Comparison of ENCODE assay signal across 25 cellular contexts in the genomic region with DNA sequence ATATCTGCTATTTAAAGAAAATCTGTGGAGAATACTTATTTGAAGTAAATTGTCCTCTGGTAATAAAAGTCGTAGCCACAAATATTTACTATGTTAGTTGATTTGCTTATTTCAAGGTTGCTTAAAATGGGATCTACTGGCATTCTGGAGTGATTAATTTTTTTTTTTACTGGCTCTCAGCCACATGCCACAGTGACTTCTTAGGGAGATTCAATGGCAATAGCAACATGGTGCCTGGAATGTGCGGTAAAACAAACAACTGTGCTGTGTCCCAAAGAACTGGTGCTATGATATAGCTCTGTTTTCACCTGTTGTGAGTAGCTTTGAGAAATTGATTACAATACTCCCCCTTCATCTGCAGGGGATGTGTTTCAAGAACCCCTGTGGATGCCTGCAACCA.
DNase-seq lines count a peak whose midpoint lies in the region; ATAC-seq and TF ChIP-seq lines count a peak whose summit lies in the region.
"Had no signal": no experiment of that assay in that cellular context is flagged by ENCODE, and none has a peak within 500 bp of the region (broad histone marks: within the 10 kb centered on the region; RNA-seq: fewer than 3 reads in every experiment).

No MANE protein-coding gene starts in this region.

- no peak for TF ChIP-seq RAD21 in SK-N-SH (IDR thresholded peaks at IDR 0.05; ENCODE audit: low read length)

- no peaks in the 10 kb centered on the region for H3K27me3 ChIP-seq in SK-N-SH (ENCODE audit: insufficient read depth)
- H3K27me3 ChIP-seq: SJSA1 had no signal

- H3K4me3 Mint-ChIP-seq in WTC11, result no peak overlapping the region
- no peak overlapping the region for H3K4me3 Mint-ChIP-seq in stimulated activated naive B cell treated with anti-CD40 and anti-IgM and Interleukin-4, amounts not matched to agents 10 μg/mL and 1 μg/mL and 100 μg/mL, for 72 hours
- H3K4me3 Mint-ChIP-seq: CD4-positive, alpha-beta memory T cell had no signal

- H3F3A ChIP-seq in SK-N-SH (replicated peaks; ENCODE audit: insufficient read depth), result peaks cover 15% of the 10 kb centered on the region

- peaks cover 46% of the 10 kb centered on the region for H3K4me1 Mint-ChIP-seq in WTC11
- H3K4me1 Mint-ChIP-seq in stimulated activated naive B cell treated with anti-CD40 and anti-IgM and Interleukin-4, amounts not matched to agents 10 μg/mL and 1 μg/mL and 100 μg/mL, for 72 hours, result no peaks in the 10 kb centered on the region
- H3K4me1 Mint-ChIP-seq: CD4-positive, alpha-beta memory T cell had no signal

- H3K79me2 ChIP-seq in SK-N-SH (ENCODE audit: insufficient read depth), result no peaks in the 10 kb centered on the region

- no peaks in the 10 kb centered on the region for H4K20me1 ChIP-seq in SK-N-SH (ENCODE audit: insufficient read depth)

- H2AFZ ChIP-seq in SK-N-SH (ENCODE audit: low read depth), result no peak overlapping the region

- POLR2A ChIA-PET in SK-N-SH (lab: Yijun Ruan, JAX), result no interaction called here
- POLR2A ChIA-PET in WTC11 (lab: Charles Lee), result no interaction called here

- no peak overlapping the region for H3K9ac ChIP-seq in SK-N-SH

- H3K27me3 Mint-ChIP-seq in WTC11 (ENCODE audit: low read depth), result no peaks in the 10 kb centered on the region
- peaks cover 0 to 5% of the 10 kb centered on the region in 2 donors for H3K27me3 Mint-ChIP-seq in stimulated activated naive B cell treated with anti-CD40 and anti-IgM and Interleukin-4, amounts not matched to agents 10 μg/mL and 1 μg/mL and 100 μg/mL, for 72 hours

- H3K9me2 ChIP-seq in SK-N-SH, result no peaks in the 10 kb centered on the region

- DNase-seq in SK-N-SH (no peak), M059J (ENCODE audit: low read depth) (peak; percentile 62), WTC11 (ENCODE audit: low spot score) (no peak), NCI-H1930 (lab: John Stamatoyannopoulos, UW) (no peak)
- DNase-seq in stimulated activated naive B cell treated with anti-CD40 and anti-IgM and Interleukin-4, amounts not matched to agents 10 μg/mL and 1 μg/mL and 100 μg/mL, for 72 hours, result no peak
- DNase-seq: C1 segment of cervical spinal cord; CD4-positive, alpha-beta memory T cell; COR-L47; DMS53; GDM1; H7; Kasumi-1; NCI-H1436 treated with DMSO at 0.1 percent for 48 hours; NCI-H187 treated with DMSO at 0.1 percent for 48 hours; NCI-H2107; NCI-H510A treated with DMSO at 0.1 percent for 48 hours; NCI-H82; NK-92 treated with Interleukin-12 subunit alpha and Interleukin-12 subunit beta, amount 100 ng/mL, for 24 hours; Right ventricle myocardium superior; RPMI8226 had no signal

- 31% methylated on average over 2 of the region's 2 CpGs for WGBS in SK-N-SH (ENCODE audit: low lambda C conversion rate)

- H3K27ac Mint-ChIP-seq in WTC11, result no peak overlapping the region; the same call in 1 of the 2 replicates
- no peak overlapping the region for H3K27ac Mint-ChIP-seq in stimulated activated naive B cell treated with anti-CD40 and anti-IgM and Interleukin-4, amounts not matched to agents 10 μg/mL and 1 μg/mL and 100 μg/mL, for 72 hours
- H3K27ac Mint-ChIP-seq: CD4-positive, alpha-beta memory T cell had no signal

- no peak for TF ChIP-seq CTCF in SK-N-SH (IDR thresholded peaks at IDR 0.05)
- no peak for TF ChIP-seq CTCF in WTC11 (IDR thresholded peaks at IDR 0.05)

- CTCF ChIA-PET in SK-N-SH (lab: Yijun Ruan, JAX), result no interaction called here
- CTCF ChIA-PET in WTC11 (lab: Charles Lee), result no interaction called here

- no peaks in the 10 kb centered on the region for H3K36me3 Mint-ChIP-seq in WTC11
- no peaks in the 10 kb centered on the region for H3K36me3 Mint-ChIP-seq in stimulated activated naive B cell treated with anti-CD40 and anti-IgM and Interleukin-4, amounts not matched to agents 10 μg/mL and 1 μg/mL and 100 μg/mL, for 72 hours
- H3K36me3 Mint-ChIP-seq: CD4-positive, alpha-beta memory T cell had no signal

- peaks cover 0 to 9% of the 10 kb centered on the region in 2 experiments; a peak in 1 of 4 replicates for H3K4me1 ChIP-seq in SK-N-SH (ENCODE audit: control insufficient read depth in 1 of 2, insufficient read depth in 2 of 2, low read depth in 1 of 2, low read length in 1 of 2)

- ATAC-seq in SK-N-SH treated with all-trans-retinoic acid at 6 μM for 48 hours (no peak), WTC11 (peak; percentile 57), GM21528 (IDR thresholded peaks at IDR 0.05; ENCODE audit: low FRiP score, unreplicated experiment) (no peak)
- ATAC-seq in stimulated activated naive B cell treated with anti-CD40 and anti-IgM and Interleukin-4, amounts not matched to agents 10 μg/mL and 1 μg/mL and 100 μg/mL, for 72 hours (replicated peaks), result no peak
- ATAC-seq: A549, K562 had no signal

- TF ChIP-seq EP300 in SK-N-SH (IDR thresholded peaks at IDR 0.05; ENCODE audit: borderline replicate concordance in 1 of 2, low read depth in 1 of 2, low read length in 1 of 2), result no peak

- no peak overlapping the region for H3K4me3 ChIP-seq in SK-N-SH (ENCODE audit: low read depth in 2 of 2, low read length in 1 of 2)
- H3K4me3 ChIP-seq: A549, K562, SJSA1 had no signal

- no peaks in the 10 kb centered on the region for H3K9me3 ChIP-seq in SK-N-SH
- H3K9me3 ChIP-seq: A549, SJSA1 had no signal

- no peak overlapping the region for H3K4me2 ChIP-seq in SK-N-SH
- H3K4me2 ChIP-seq: A549 had no signal

- no peaks in the 10 kb centered on the region for H3K36me3 ChIP-seq in SK-N-SH (replicated peaks in 1 of 2; ENCODE audit: control insufficient read depth in 1 of 2, insufficient read depth in 2 of 2, low read length in 1 of 2)
- H3K36me3 ChIP-seq: SJSA1 had no signal

- H3K9me3 Mint-ChIP-seq in WTC11, result peaks cover 4% of the 10 kb centered on the region; the same call in 1 of the 2 replicates
- no peaks in the 10 kb centered on the region for H3K9me3 Mint-ChIP-seq in stimulated activated naive B cell treated with anti-CD40 and anti-IgM and Interleukin-4, amounts not matched to agents 10 μg/mL and 1 μg/mL and 100 μg/mL, for 72 hours
- H3K9me3 Mint-ChIP-seq: CD4-positive, alpha-beta memory T cell had no signal

- H3K27ac ChIP-seq in SK-N-SH (ENCODE audit: low read depth in 2 of 2, low read length in 1 of 2), result no peak overlapping the region
- H3K27ac ChIP-seq: A549, SJSA1 had no signal

TF ChIP-seq in SK-N-SH, 30 proteins besides CTCF, POLR2A, EP300 and RAD21:
- no peak for TF ChIP-seq CHD2 (IDR thresholded peaks at IDR 0.05; ENCODE audit: low read length, partially characterized antibody)
- no peak for TF ChIP-seq YY1 (IDR thresholded peaks at IDR 0.05; ENCODE audit: low read depth)
- TF ChIP-seq NFIC (IDR thresholded peaks at IDR 0.05; ENCODE audit: borderline replicate concordance), result 0 out of 2 replicates have a peak, but pooled peaks have one; percentile 1

TF ChIP-seq in SK-N-SH treated with all-trans-retinoic acid at 6 μM for 48 hours, 23 proteins besides CTCF, POLR2A, EP300 and RAD21 (continues in another document):
- no peak for TF ChIP-seq ZFP3 (CRISPR knock-in tag; IDR thresholded peaks at IDR 0.05)
- no peak for TF ChIP-seq ZNF70 (CRISPR knock-in tag; IDR thresholded peaks at IDR 0.05)
- no peak for TF ChIP-seq ZNF8 (CRISPR knock-in tag; IDR thresholded peaks at IDR 0.05)
- TF ChIP-seq ISL1 (CRISPR knock-in tag; IDR thresholded peaks at IDR 0.05), result no peak
- TF ChIP-seq, protein P1, sequence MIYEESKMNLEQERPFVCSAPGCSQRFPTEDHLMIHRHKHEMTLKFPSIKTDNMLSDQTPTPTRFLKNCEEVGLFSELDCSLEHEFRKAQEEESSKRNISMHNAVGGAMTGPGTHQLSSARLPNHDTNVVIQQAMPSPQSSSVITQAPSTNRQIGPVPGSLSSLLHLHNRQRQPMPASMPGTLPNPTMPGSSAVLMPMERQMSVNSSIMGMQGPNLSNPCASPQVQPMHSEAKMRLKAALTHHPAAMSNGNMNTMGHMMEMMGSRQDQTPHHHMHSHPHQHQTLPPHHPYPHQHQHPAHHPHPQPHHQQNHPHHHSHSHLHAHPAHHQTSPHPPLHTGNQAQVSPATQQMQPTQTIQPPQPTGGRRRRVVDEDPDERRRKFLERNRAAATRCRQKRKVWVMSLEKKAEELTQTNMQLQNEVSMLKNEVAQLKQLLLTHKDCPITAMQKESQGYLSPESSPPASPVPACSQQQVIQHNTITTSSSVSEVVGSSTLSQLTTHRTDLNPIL (CRISPR knock-in tag; IDR thresholded peaks at IDR 0.05; ENCODE audit: low read depth), result no peak
- no peak for TF ChIP-seq ZC3H10 (CRISPR knock-in tag; IDR thresholded peaks at IDR 0.05)
- no peak for TF ChIP-seq SNAI2 (CRISPR knock-in tag; IDR thresholded peaks at IDR 0.05)
- no peak for TF ChIP-seq ESRRG (CRISPR knock-in tag; IDR thresholded peaks at IDR 0.05)

TF ChIP-seq in WTC11, 78 proteins besides CTCF, POLR2A, EP300 and RAD21 (continues in another document):
- TF ChIP-seq NR1H2 (CRISPR knock-in tag; IDR thresholded peaks at IDR 0.05) (no peak), GABPB1 (CRISPR knock-in tag; IDR thresholded peaks at IDR 0.05) (no peak)
- TF ChIP-seq, protein P2, sequence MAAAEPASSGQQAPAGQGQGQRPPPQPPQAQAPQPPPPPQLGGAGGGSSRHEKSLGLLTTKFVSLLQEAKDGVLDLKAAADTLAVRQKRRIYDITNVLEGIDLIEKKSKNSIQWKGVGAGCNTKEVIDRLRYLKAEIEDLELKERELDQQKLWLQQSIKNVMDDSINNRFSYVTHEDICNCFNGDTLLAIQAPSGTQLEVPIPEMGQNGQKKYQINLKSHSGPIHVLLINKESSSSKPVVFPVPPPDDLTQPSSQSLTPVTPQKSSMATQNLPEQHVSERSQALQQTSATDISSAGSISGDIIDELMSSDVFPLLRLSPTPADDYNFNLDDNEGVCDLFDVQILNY (CRISPR knock-in tag; IDR thresholded peaks at IDR 0.05), result no peak
